Comparison of ENCODE assay signal across 8 cellular contexts in the genomic region with DNA sequence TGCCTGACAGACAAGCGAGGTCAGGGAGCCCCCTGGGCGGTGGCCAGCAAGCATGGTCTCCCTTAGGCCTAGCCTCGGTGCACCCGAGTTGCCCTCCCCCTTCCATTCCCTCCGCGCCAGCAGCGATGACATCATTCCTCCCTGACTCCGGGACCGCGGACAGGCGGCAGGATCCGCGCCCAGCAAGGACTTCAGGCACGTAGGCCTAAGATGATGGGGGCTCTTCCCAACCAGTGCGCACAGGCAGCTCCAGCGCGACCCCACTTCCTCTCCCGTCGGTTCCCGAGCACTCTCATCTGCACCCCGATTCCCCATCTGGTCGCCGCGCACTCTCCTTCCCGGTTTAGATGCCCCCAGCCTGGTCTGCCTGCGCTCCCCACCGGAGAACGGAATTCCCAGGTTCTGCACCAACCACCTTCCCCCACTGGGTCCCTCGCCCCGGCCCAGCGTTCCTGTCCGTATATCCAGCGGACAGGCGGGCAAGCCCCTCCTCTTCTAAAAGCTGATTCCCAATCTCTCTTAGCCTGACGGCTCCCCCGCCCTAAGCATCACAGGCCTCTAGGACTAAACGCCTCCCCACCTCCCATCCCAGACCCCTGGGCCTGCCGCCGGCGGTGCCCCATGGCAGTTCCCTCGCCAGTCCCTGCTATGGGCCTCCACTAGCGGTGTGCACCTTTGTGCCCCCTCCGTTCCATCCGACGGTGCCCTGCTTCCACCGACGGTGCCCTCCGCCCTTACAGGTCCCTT. TPM values are rescaled to one million over a fixed set of nuclear protein-coding genes. Genes with fewer than 3 reads are reported as not detected.
DNase-seq lines count a peak whose midpoint lies in the region; ATAC-seq and TF ChIP-seq lines count a peak whose summit lies in the region.

No MANE protein-coding gene starts in this region.

- H3K9me3 ChIP-seq in BLaER1 = no peaks in the 10 kb centered on the region

- no peak for TF ChIP-seq CTCF in HL-60 (IDR thresholded peaks at IDR 0.05; ENCODE audit: insufficient read depth, low read length)

- peak overlapping the region; percentile 80 for H3K9ac ChIP-seq in BLaER1

- peak overlapping the region; percentile 91 for H3K4me2 ChIP-seq in BLaER1

- peak overlapping the region; percentile 76 for H3K4me3 ChIP-seq in BLaER1
- peak overlapping the region; percentile 73 for H3K4me3 ChIP-seq in HL-60 (replicated peaks; ENCODE audit: insufficient read depth, low read length)
- peak overlapping the region; percentile 56 to 86 (median 76) for H3K4me3 ChIP-seq in skin epidermis

- H3K27me3 ChIP-seq in BLaER1 (no peaks in the 10 kb centered on the region), HL-60 (ENCODE audit: insufficient read depth, poor library complexity, severe bottlenecking) (peaks cover 4% of the 10 kb centered on the region)

- POLR2A ChIA-PET in T-cell (lab: Charles Lee) = no interaction called here

- no peaks in the 10 kb centered on the region for H3K36me3 ChIP-seq in BLaER1

- no peak for DNase-seq in HL-60 (ENCODE audit: low read depth in 1 of 2, low spot score in 1 of 2)
- DNase-seq in T-cell = peak in 11 of 34 experiments; percentile 5 to 19 (median 10)
- DNase-seq in dedifferentiated amniotic fluid mesenchymal stem cell (ENCODE audit: extremely low spot score) = peak; percentile 79
- peak; percentile 47 for DNase-seq in kidney glomerular epithelial cell (lab: John Stamatoyannopoulos, UW)
- DNase-seq in CD1c-positive myeloid dendritic cell (ENCODE audit: extremely low spot score) = no peak

- H3K4me1 ChIP-seq in BLaER1 = peaks cover 57% of the 10 kb centered on the region

- H3K4me3 Mint-ChIP-seq in T-cell = peak overlapping the region; percentile 88 to 90 (median 88)

- H3K9me3 Mint-ChIP-seq in T-cell = no peaks in the 10 kb centered on the region

- H3K27me3 Mint-ChIP-seq in T-cell = peaks cover 5 to 6% of the 10 kb centered on the region in 2 donors

- H3K36me3 Mint-ChIP-seq in T-cell = peaks cover 2% of the 10 kb centered on the region

- peak in 2 of 4 experiments; percentile 11 to 14 for ATAC-seq in T-cell (replicated peaks in 1 of 4)
- no peak for ATAC-seq in HG03025 (IDR thresholded peaks at IDR 0.05; ENCODE audit: low FRiP score, unreplicated experiment)

- H3K27ac ChIP-seq in BLaER1 (peak overlapping the region; percentile 74), HL-60 (replicated peaks) (no peak overlapping the region), skin epidermis (peak overlapping the region; percentile 20 to 89 (median 70))

- H4K20me1 ChIP-seq in BLaER1 = peaks cover 53% of the 10 kb centered on the region

- H3K27ac Mint-ChIP-seq in T-cell = peak overlapping the region in 1 of 2 donors; percentile 45

- CTCF ChIA-PET in T-cell (lab: Charles Lee) = no interaction called here

- peaks cover 33 to 50% (median 34%) of the 10 kb centered on the region in 3 donors for H3K4me1 Mint-ChIP-seq in T-cell

RNA-seq across cellular contexts. Expression of gene FAM219A, which starts 0.9 kb away (rescaled TPM):
- total RNA-seq in T-cell = 10 to 100 TPM; 10.7 to 20.7 (median 18.7) TPM

RNA-seq across cellular contexts. Expression of gene DNAI1, which starts 1.2 kb away (rescaled TPM):
- total RNA-seq in T-cell = not detected

Comparison
In these comparisons a context has a peak if more than half of its experiments do, and no peak if none do; other contexts are left out.
1. DNase-seq: peak in dedifferentiated amniotic fluid mesenchymal stem cell (single experiment) and kidney glomerular epithelial cell (single experiment); none in HL-60 (0 of 2) and CD1c-positive myeloid dendritic cell (single experiment).
2. Peak in every context shown above with its lines, with median percentiles within 50 percentile points of each other: H3K4me3 ChIP-seq.